9 cellular contexts compared by ENCODE assay signal in the genomic region with DNA sequence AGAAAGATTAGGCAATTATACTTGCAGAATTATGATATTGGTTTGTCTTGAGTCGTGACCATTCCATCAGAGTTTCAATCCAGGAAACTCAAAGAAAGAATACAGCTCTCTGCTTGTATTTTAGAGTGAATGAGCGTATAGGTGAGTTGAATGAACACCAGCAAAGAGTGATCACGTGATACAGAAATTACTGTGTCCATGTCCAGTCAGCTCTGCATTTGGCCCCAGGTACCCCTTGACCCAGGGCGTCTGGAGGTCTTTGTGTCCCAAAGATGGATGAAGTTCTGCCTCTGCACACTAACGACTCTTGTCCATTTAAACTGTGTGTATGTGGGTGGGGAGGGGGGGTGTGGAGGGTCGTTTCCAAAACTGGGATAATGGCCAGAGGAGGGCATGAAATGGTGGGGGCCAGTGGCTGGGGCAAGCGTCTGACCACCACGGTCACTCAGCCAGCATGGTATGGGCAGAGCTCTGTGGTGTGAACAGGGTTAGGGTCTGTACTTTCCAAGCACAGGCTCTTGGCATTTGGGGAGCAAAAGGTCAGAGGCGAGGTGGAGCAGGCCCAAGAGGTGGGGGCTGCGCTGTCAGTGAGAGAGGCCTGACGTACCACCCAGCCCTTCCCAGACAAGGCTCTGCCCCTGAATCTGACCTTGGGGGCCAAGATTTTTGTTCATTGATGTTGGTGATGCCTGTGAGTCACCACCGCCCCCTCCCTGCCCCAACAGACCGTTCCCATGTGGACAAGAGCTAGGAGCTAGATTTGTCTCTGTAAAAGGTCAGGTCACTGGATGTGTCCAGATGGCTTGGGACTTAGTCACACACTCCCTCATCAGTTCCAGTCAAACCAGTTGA. TPM values are rescaled to one million over a fixed set of nuclear protein-coding genes. Genes with fewer than 3 reads are reported as not detected.
DNase-seq lines count a peak whose midpoint lies in the region; ATAC-seq, FAIRE-seq and TF ChIP-seq lines count a peak whose summit lies in the region.
"Had no signal": no experiment of that assay in that cellular context is flagged by ENCODE, and none has a peak within 500 bp of the region (broad histone marks: within the 10 kb centered on the region; RNA-seq: fewer than 3 reads in every experiment).

No MANE protein-coding gene starts in this region.

- H3K4me3 Mint-ChIP-seq in natural killer cell = peak overlapping the region; percentile 21

- peak; percentile 81 for DNase-seq in ACHN
- peak; percentile 63 for DNase-seq in HTR-8/SVneo (ENCODE audit: insufficient read length, low spot score)
- no peak for DNase-seq in coronary artery (ENCODE audit: low spot score)
- DNase-seq in natural killer cell = no peak
- DNase-seq in activated CD4-positive, CD25-positive, alpha-beta regulatory T cell (lab: John Stamatoyannopoulos, UW) = no peak

- intact Hi-C loops in natural killer cell (cut with micrococcal nuclease) = loop anchor here (5.0 kb wide), 1 partner anchor 244 kb away; no protein-coding TSS in a partner anchor

- H3K27ac ChIP-seq in coronary artery = peak overlapping the region; percentile 51 to 85

- H3K9me3 Mint-ChIP-seq in natural killer cell = no peaks in the 10 kb centered on the region

- ATAC-seq in natural killer cell (no peak), GM21526 (IDR thresholded peaks at IDR 0.05; ENCODE audit: low FRiP score, unreplicated experiment) (no peak), GM18873 (IDR thresholded peaks at IDR 0.05; ENCODE audit: low FRiP score, unreplicated experiment) (no peak), GM21528 (IDR thresholded peaks at IDR 0.05; ENCODE audit: low FRiP score, unreplicated experiment) (no peak)

- no peak overlapping the region for H3K27ac Mint-ChIP-seq in natural killer cell

- H3K4me3 ChIP-seq in coronary artery = peak overlapping the region; percentile 81

- TF ChIP-seq CTCF in coronary artery (IDR thresholded peaks at IDR 0.05) (no peak), natural killer cell (IDR thresholded peaks at IDR 0.05) (no peak)

- FAIRE-seq in HTR-8/SVneo (lab: Jason Lieb, UNC) = peak; percentile 31
- FAIRE-seq: G401.6 had no signal

- peaks cover 32 to 62% of the 10 kb centered on the region in 2 donors for H3K27me3 Mint-ChIP-seq in natural killer cell (ENCODE audit: low read depth in 2 of 2)

- no peaks in the 10 kb centered on the region for H3K4me1 Mint-ChIP-seq in natural killer cell

- no peaks in the 10 kb centered on the region for H3K36me3 Mint-ChIP-seq in natural killer cell

- in situ Hi-C loops in ACHN (cut with HindIII; ENCODE audit: low pct_ligation_motif_present, low pct_unique_long_range_greater_than_20kb, low sequenced_read_pairs) = no loop called here

RNA-seq across cellular contexts. Expression of gene PTPRE, which starts 1.4 kb away (rescaled TPM):
- total RNA-seq in natural killer cell = 100 to 1,000 TPM; 274 to 280 (median 275) TPM

RNA-seq across cellular contexts. Expression of gene CLRN3, which starts 15.6 kb away (rescaled TPM):
- not detected for total RNA-seq in natural killer cell

Comparison
In these comparisons a context has a peak if more than half of its experiments do, and no peak if none do; other contexts are left out.
1. DNase-seq: peak in ACHN (single experiment) and HTR-8/SVneo (single experiment); none in coronary artery (single experiment), natural killer cell (single experiment) and activated CD4-positive, CD25-positive, alpha-beta regulatory T cell (0 of 4).